16 cellular contexts compared by ENCODE assay signal in the genomic region with DNA sequence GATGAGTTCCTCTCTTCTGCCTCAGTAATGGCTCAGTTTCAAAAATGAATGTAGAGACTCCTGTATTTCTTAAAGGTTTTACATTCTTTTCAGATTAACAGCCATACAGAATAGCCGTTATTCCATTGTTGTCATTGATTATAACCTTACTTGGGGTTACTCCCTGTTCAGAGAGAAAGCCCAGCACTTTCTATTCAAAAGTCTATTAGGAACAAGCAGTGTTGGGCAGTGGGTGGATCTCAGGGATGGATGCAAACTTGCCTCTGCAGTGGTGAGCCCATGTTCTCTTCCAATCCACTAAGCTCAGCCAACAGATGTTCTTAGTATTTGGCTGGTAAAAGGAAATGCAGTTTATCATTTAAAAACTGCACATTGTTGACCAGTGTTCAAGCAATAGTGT.
DNase-seq lines count a peak whose midpoint lies in the region; ATAC-seq and TF ChIP-seq lines count a peak whose summit lies in the region.
"Had no signal": no experiment of that assay in that cellular context is flagged by ENCODE, and none has a peak within 500 bp of the region (broad histone marks: within the 10 kb centered on the region; RNA-seq: fewer than 3 reads in every experiment).

No MANE protein-coding gene starts in this region.

- H3K4me3 ChIP-seq in AG10803 (ENCODE audit: low read length) (no peak overlapping the region), GM23248 (peak overlapping the region; percentile 24)
- H3K4me3 ChIP-seq: BLaER1 treated with 17β-estradiol and CSF1 and Interleukin-3, amounts not matched to agents 10 nM and 100 nM; GM12878 had no signal

- CTCF ChIA-PET in WTC11 (lab: Charles Lee), result interaction anchor here (1.3 kb wide), 1 partner anchor 25 kb away, joined by 3 read pairs; no protein-coding TSS in a partner anchor

- peak overlapping the region; percentile 12 for H2AFZ ChIP-seq in GM23248

- H3F3A ChIP-seq in GM23248 (ENCODE audit: insufficient read depth), result peaks cover 21% of the 10 kb centered on the region

- H3K4me1 Mint-ChIP-seq in WTC11, result peaks cover 25% of the 10 kb centered on the region
- H3K4me1 Mint-ChIP-seq: B cell had no signal

- WGBS in GM23248 (ENCODE audit: low coverage in 1 of 2, low lambda C conversion rate in 2 of 2, missing lambda C conversion rate in 2 of 2), 2 experiments, result 8 to 13% methylated on average over 1 of the region's 1 CpG

- no peaks in the 10 kb centered on the region for H3K36me3 ChIP-seq in GM23248 (ENCODE audit: low read depth)
- H3K36me3 ChIP-seq: BLaER1 treated with 17β-estradiol and CSF1 and Interleukin-3, amounts not matched to agents 10 nM and 100 nM had no signal

- TF ChIP-seq CTCF in AG10803 (conservative IDR thresholded peaks at IDR 0.05; ENCODE audit: low read length) (no peak), WTC11 (IDR thresholded peaks at IDR 0.05) (no peak)

- H3K9me2 ChIP-seq in GM23248 (ENCODE audit: insufficient read depth), result no peaks in the 10 kb centered on the region

- peak; percentile 70 for DNase-seq in AG10803 (ENCODE audit: low read depth)
- DNase-seq in GM23248, result peak; percentile 30
- DNase-seq in WTC11 (ENCODE audit: low spot score), result no peak
- peak; percentile 3 for DNase-seq in fibroblast of the conjunctiva (ENCODE audit: low read depth)
- DNase-seq in AML-193 (lab: John Stamatoyannopoulos, UW), result no peak
- DNase-seq in stimulated activated CD8-positive, alpha-beta memory T cell treated with anti-CD3 and anti-CD28 coated beads, Interleukin-4, amount 100 ng/mL, for 48 hours, result no peak
- DNase-seq in stimulated activated CD4-positive, alpha-beta T cell treated with anti-CD3 and anti-CD28 coated beads, Interleukin-1b, Interleukin-23, amount 100 ng/mL, for 48 hours, result no peak
- DNase-seq in NCI-H2171 (lab: John Stamatoyannopoulos, UW), result no peak
- DNase-seq: Calu3; CD8-positive, alpha-beta T cell; DMS79 treated with DMSO at 0.1 percent for 48 hours; GF-D8; HCEC 1CT had no signal

- POLR2A ChIA-PET in WTC11 (lab: Charles Lee), result no interaction called here

- no peaks in the 10 kb centered on the region for H3K27me3 Mint-ChIP-seq in WTC11 (ENCODE audit: low read depth)

- no peaks in the 10 kb centered on the region for H3K36me3 Mint-ChIP-seq in WTC11
- H3K36me3 Mint-ChIP-seq: CD8-positive, alpha-beta T cell had no signal

- H3K27ac ChIP-seq in GM23248, result no peak overlapping the region
- H3K27ac ChIP-seq: BLaER1 treated with 17β-estradiol and CSF1 and Interleukin-3, amounts not matched to agents 10 nM and 100 nM had no signal

- no peak overlapping the region for H3K4me3 Mint-ChIP-seq in WTC11
- H3K4me3 Mint-ChIP-seq: B cell; CD8-positive, alpha-beta T cell had no signal

- H3K9ac ChIP-seq in GM23248, result no peak overlapping the region
- H3K9ac ChIP-seq: BLaER1 treated with 17β-estradiol and CSF1 and Interleukin-3, amounts not matched to agents 10 nM and 100 nM had no signal

- H3K79me2 ChIP-seq in GM23248 (ENCODE audit: insufficient read depth), result no peaks in the 10 kb centered on the region

- peaks cover 23% of the 10 kb centered on the region for H3K4me1 ChIP-seq in GM23248 (ENCODE audit: insufficient read depth)
- H3K4me1 ChIP-seq: BLaER1 treated with 17β-estradiol and CSF1 and Interleukin-3, amounts not matched to agents 10 nM and 100 nM had no signal

- no peaks in the 10 kb centered on the region for H3K9me3 ChIP-seq in GM23248 (ENCODE audit: low read depth)
- H3K9me3 ChIP-seq: BLaER1 treated with 17β-estradiol and CSF1 and Interleukin-3, amounts not matched to agents 10 nM and 100 nM had no signal

- ATAC-seq in WTC11, result peak; percentile 55
- ATAC-seq: CD8-positive, alpha-beta T cell; GM12878 had no signal

- H3K27me3 ChIP-seq in GM23248 (replicated peaks; ENCODE audit: insufficient read depth), result no peaks in the 10 kb centered on the region
- H3K27me3 ChIP-seq: BLaER1 treated with 17β-estradiol and CSF1 and Interleukin-3, amounts not matched to agents 10 nM and 100 nM had no signal

- no peaks in the 10 kb centered on the region for H4K20me1 ChIP-seq in GM23248 (ENCODE audit: insufficient read depth)
- H4K20me1 ChIP-seq: BLaER1 treated with 17β-estradiol and CSF1 and Interleukin-3, amounts not matched to agents 10 nM and 100 nM had no signal

- in situ Hi-C loops in GM23248 (cut with MboI), result no loop called here

- H3K4me2 ChIP-seq in GM23248 (ENCODE audit: unreplicated experiment), result peak overlapping the region; percentile 39
- H3K4me2 ChIP-seq: BLaER1 treated with 17β-estradiol and CSF1 and Interleukin-3, amounts not matched to agents 10 nM and 100 nM had no signal

- no peaks in the 10 kb centered on the region for H3K9me3 Mint-ChIP-seq in WTC11
- H3K9me3 Mint-ChIP-seq: CD8-positive, alpha-beta T cell had no signal

- H3K27ac Mint-ChIP-seq in WTC11, result no peak overlapping the region
- H3K27ac Mint-ChIP-seq: B cell; CD8-positive, alpha-beta T cell had no signal

TF ChIP-seq in WTC11, 78 proteins besides CTCF, POLR2A, EP300 and RAD21:
- TF ChIP-seq TEAD4 (CRISPR knock-in tag; IDR thresholded peaks at IDR 0.05) (no peak), NR3C1 (CRISPR knock-in tag; conservative IDR thresholded peaks at IDR 0.05; ENCODE audit: low read depth) (no peak), IRF2 (CRISPR knock-in tag; IDR thresholded peaks at IDR 0.05; ENCODE audit: borderline replicate concordance, low read depth) (no peak), PRDM15 (CRISPR knock-in tag; IDR thresholded peaks at IDR 0.05) (no peak), ATF1 (CRISPR knock-in tag; IDR thresholded peaks at IDR 0.05) (no peak), TEAD1 (CRISPR knock-in tag; IDR thresholded peaks at IDR 0.05) (no peak), ZNF138 (CRISPR knock-in tag; conservative IDR thresholded peaks at IDR 0.05) (no peak), JAZF1 (CRISPR knock-in tag; IDR thresholded peaks at IDR 0.05) (no peak), FOXP1 (CRISPR knock-in tag; IDR thresholded peaks at IDR 0.05; ENCODE audit: borderline replicate concordance) (no peak), ZNF263 (CRISPR knock-in tag; IDR thresholded peaks at IDR 0.05; ENCODE audit: low read depth) (no peak), ZNF671 (CRISPR knock-in tag; IDR thresholded peaks at IDR 0.05) (no peak), IRF1 (CRISPR knock-in tag; IDR thresholded peaks at IDR 0.05) (no peak), RELA (CRISPR knock-in tag; IDR thresholded peaks at IDR 0.05; ENCODE audit: borderline replicate concordance) (no peak), NR2C2 (CRISPR knock-in tag; IDR thresholded peaks at IDR 0.05) (no peak), ETV6 (CRISPR knock-in tag; IDR thresholded peaks at IDR 0.05) (no peak), ATF3 (CRISPR knock-in tag; conservative IDR thresholded peaks at IDR 0.05) (no peak)
- TF ChIP-seq, protein P1, sequence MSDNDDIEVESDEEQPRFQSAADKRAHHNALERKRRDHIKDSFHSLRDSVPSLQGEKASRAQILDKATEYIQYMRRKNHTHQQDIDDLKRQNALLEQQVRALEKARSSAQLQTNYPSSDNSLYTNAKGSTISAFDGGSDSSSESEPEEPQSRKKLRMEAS (CRISPR knock-in tag; IDR thresholded peaks at IDR 0.05), result no peak

Comparison
In these comparisons a context has a peak if more than half of its experiments do, and no peak if none do; other contexts are left out.
1. DNase-seq: peak in AG10803 (single experiment), GM23248 (single experiment) and fibroblast of the conjunctiva (single experiment); none in WTC11 (single experiment), AML-193 (0 of 2), stimulated activated CD8-positive, alpha-beta memory T cell treated with anti-CD3 and anti-CD28 coated beads, Interleukin-4, amount 100 ng/mL, for 48 hours (single experiment), stimulated activated CD4-positive, alpha-beta T cell treated with anti-CD3 and anti-CD28 coated beads, Interleukin-1b, Interleukin-23, amount 100 ng/mL, for 48 hours (single experiment) and NCI-H2171 (single experiment).